1 cellular context compared by ENCODE assay signal in the genomic region with DNA sequence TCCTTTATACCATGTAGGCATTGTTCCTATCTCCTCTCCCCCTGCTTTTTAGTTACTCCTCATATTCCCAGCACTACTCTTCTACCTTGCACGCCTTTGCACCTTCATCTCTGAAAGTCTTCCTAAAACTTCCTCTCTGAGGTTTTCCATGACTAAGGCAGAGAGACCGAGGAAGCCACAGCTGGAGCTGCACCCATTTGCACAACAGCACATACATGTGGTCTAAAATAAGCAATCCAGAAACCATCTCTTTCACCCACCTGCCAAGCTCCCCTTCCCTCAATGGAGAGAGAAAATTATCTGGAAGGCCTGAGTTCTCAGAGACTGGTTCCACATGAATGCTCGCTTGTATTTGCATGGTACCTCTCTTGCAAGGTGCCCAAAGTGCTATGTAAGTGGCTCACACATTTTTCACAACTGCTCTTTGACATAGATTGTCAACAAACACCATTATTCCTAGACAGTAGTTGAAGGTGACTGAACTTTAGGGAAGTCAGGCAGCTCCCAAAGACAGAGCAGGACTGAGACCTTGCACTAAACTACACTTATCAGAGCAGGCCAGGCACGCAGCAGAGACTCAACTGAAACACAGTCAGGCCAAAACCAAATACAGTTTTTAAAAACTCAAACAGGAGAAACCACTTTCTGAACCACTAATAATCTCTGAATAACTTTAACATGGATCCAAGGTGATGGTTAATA.
A peak's percentile ranks its signal among the peaks of the same experiment; 100 is the strongest.
TF ChIP-seq lines count a peak whose summit lies in the region.

No MANE protein-coding gene starts in this region.

TF ChIP-seq in K562, 482 proteins besides CTCF, POLR2A, EP300 and RAD21 (continued from another document and continues in another):
- TF ChIP-seq LARP7 (IDR thresholded peaks at IDR 0.05) (no peak), NONO (IDR thresholded peaks at IDR 0.05; ENCODE audit: low read depth in 2 of 2, low read length in 1 of 2) (no peak), TCF3 (CRISPR knock-in tag; IDR thresholded peaks at IDR 0.05) (peak; percentile 45; the same call in 1 of the 2 replicates), SMARCC2 (IDR thresholded peaks at IDR 0.05; ENCODE audit: low read depth) (no peak), PRPF4 (IDR thresholded peaks at IDR 0.05; ENCODE audit: insufficient read depth, low read depth, low read length, poor library complexity, severe bottlenecking) (no peak), TRIM28 (IDR thresholded peaks at IDR 0.05) (no peak), DMBX1 (CRISPR knock-in tag; IDR thresholded peaks at IDR 0.05; ENCODE audit: borderline replicate concordance) (no peak), ILK (tag; IDR thresholded peaks at IDR 0.05; ENCODE audit: borderline replicate concordance, low read depth) (no peak), TAF1 (IDR thresholded peaks at IDR 0.05; ENCODE audit: control insufficient read depth, extremely low read depth, insufficient read depth, low read length, severe bottlenecking) (no peak), ZNF239 (CRISPR knock-in tag; IDR thresholded peaks at IDR 0.05) (no peak), DDX20 (tag; IDR thresholded peaks at IDR 0.05; ENCODE audit: low read depth) (no peak), L3MBTL2 (IDR thresholded peaks at IDR 0.05) (peak; percentile 21; the same call in 1 of the 2 replicates), ZNF354B (CRISPR knock-in tag; IDR thresholded peaks at IDR 0.05) (no peak), BCOR (IDR thresholded peaks at IDR 0.05) (no peak), SAFB2 (IDR thresholded peaks at IDR 0.05; ENCODE audit: borderline replicate concordance, low read depth, low read length, severe bottlenecking) (no peak), ZBTB8A (IDR thresholded peaks at IDR 0.05; ENCODE audit: partially characterized antibody) (no peak), NR1H2 (CRISPR knock-in tag; IDR thresholded peaks at IDR 0.05) (no peak), MEF2D (tag; conservative IDR thresholded peaks at IDR 0.05; ENCODE audit: low read depth) (0 out of 2 replicates have a peak, but pooled peaks have one; percentile 14)
- TF ChIP-seq, protein P1, sequence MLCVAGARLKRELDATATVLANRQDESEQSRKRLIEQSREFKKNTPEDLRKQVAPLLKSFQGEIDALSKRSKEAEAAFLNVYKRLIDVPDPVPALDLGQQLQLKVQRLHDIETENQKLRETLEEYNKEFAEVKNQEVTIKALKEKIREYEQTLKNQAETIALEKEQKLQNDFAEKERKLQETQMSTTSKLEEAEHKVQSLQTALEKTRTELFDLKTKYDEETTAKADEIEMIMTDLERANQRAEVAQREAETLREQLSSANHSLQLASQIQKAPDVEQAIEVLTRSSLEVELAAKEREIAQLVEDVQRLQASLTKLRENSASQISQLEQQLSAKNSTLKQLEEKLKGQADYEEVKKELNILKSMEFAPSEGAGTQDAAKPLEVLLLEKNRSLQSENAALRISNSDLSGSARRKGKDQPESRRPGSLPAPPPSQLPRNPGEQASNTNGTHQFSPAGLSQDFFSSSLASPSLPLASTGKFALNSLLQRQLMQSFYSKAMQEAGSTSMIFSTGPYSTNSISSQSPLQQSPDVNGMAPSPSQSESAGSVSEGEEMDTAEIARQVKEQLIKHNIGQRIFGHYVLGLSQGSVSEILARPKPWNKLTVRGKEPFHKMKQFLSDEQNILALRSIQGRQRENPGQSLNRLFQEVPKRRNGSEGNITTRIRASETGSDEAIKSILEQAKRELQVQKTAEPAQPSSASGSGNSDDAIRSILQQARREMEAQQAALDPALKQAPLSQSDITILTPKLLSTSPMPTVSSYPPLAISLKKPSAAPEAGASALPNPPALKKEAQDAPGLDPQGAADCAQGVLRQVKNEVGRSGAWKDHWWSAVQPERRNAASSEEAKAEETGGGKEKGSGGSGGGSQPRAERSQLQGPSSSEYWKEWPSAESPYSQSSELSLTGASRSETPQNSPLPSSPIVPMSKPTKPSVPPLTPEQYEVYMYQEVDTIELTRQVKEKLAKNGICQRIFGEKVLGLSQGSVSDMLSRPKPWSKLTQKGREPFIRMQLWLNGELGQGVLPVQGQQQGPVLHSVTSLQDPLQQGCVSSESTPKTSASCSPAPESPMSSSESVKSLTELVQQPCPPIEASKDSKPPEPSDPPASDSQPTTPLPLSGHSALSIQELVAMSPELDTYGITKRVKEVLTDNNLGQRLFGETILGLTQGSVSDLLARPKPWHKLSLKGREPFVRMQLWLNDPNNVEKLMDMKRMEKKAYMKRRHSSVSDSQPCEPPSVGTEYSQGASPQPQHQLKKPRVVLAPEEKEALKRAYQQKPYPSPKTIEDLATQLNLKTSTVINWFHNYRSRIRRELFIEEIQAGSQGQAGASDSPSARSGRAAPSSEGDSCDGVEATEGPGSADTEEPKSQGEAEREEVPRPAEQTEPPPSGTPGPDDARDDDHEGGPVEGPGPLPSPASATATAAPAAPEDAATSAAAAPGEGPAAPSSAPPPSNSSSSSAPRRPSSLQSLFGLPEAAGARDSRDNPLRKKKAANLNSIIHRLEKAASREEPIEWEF (CRISPR knock-in tag; IDR thresholded peaks at IDR 0.05), result peak; percentile 54; the same call in 1 of the 2 replicates
- TF ChIP-seq, protein P2, sequence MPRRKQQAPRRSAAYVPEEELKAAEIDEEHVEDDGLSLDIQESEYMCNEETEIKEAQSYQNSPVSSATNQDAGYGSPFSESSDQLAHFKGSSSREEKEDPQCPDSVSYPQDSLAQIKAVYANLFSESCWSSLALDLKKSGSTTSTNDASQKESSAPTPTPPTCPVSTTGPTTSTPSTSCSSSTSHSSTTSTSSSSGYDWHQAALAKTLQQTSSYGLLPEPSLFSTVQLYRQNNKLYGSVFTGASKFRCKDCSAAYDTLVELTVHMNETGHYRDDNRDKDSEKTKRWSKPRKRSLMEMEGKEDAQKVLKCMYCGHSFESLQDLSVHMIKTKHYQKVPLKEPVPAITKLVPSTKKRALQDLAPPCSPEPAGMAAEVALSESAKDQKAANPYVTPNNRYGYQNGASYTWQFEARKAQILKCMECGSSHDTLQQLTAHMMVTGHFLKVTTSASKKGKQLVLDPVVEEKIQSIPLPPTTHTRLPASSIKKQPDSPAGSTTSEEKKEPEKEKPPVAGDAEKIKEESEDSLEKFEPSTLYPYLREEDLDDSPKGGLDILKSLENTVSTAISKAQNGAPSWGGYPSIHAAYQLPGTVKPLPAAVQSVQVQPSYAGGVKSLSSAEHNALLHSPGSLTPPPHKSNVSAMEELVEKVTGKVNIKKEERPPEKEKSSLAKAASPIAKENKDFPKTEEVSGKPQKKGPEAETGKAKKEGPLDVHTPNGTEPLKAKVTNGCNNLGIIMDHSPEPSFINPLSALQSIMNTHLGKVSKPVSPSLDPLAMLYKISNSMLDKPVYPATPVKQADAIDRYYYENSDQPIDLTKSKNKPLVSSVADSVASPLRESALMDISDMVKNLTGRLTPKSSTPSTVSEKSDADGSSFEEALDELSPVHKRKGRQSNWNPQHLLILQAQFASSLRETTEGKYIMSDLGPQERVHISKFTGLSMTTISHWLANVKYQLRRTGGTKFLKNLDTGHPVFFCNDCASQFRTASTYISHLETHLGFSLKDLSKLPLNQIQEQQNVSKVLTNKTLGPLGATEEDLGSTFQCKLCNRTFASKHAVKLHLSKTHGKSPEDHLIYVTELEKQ (CRISPR knock-in tag; IDR thresholded peaks at IDR 0.05), result no peak
- TF ChIP-seq, protein P3, sequence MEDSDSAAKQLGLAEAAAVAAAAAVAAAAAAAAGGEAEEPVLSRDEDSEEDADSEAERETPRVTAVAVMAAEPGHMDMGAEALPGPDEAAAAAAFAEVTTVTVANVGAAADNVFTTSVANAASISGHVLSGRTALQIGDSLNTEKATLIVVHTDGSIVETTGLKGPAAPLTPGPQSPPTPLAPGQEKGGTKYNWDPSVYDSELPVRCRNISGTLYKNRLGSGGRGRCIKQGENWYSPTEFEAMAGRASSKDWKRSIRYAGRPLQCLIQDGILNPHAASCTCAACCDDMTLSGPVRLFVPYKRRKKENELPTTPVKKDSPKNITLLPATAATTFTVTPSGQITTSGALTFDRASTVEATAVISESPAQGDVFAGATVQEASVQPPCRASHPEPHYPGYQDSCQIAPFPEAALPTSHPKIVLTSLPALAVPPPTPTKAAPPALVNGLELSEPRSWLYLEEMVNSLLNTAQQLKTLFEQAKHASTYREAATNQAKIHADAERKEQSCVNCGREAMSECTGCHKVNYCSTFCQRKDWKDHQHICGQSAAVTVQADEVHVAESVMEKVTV (CRISPR knock-in tag; IDR thresholded peaks at IDR 0.05), result no peak
- TF ChIP-seq, protein P4, sequence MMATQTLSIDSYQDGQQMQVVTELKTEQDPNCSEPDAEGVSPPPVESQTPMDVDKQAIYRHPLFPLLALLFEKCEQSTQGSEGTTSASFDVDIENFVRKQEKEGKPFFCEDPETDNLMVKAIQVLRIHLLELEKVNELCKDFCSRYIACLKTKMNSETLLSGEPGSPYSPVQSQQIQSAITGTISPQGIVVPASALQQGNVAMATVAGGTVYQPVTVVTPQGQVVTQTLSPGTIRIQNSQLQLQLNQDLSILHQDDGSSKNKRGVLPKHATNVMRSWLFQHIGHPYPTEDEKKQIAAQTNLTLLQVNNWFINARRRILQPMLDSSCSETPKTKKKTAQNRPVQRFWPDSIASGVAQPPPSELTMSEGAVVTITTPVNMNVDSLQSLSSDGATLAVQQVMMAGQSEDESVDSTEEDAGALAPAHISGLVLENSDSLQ (IDR thresholded peaks at IDR 0.05), result no peak
- TF ChIP-seq, protein P5, sequence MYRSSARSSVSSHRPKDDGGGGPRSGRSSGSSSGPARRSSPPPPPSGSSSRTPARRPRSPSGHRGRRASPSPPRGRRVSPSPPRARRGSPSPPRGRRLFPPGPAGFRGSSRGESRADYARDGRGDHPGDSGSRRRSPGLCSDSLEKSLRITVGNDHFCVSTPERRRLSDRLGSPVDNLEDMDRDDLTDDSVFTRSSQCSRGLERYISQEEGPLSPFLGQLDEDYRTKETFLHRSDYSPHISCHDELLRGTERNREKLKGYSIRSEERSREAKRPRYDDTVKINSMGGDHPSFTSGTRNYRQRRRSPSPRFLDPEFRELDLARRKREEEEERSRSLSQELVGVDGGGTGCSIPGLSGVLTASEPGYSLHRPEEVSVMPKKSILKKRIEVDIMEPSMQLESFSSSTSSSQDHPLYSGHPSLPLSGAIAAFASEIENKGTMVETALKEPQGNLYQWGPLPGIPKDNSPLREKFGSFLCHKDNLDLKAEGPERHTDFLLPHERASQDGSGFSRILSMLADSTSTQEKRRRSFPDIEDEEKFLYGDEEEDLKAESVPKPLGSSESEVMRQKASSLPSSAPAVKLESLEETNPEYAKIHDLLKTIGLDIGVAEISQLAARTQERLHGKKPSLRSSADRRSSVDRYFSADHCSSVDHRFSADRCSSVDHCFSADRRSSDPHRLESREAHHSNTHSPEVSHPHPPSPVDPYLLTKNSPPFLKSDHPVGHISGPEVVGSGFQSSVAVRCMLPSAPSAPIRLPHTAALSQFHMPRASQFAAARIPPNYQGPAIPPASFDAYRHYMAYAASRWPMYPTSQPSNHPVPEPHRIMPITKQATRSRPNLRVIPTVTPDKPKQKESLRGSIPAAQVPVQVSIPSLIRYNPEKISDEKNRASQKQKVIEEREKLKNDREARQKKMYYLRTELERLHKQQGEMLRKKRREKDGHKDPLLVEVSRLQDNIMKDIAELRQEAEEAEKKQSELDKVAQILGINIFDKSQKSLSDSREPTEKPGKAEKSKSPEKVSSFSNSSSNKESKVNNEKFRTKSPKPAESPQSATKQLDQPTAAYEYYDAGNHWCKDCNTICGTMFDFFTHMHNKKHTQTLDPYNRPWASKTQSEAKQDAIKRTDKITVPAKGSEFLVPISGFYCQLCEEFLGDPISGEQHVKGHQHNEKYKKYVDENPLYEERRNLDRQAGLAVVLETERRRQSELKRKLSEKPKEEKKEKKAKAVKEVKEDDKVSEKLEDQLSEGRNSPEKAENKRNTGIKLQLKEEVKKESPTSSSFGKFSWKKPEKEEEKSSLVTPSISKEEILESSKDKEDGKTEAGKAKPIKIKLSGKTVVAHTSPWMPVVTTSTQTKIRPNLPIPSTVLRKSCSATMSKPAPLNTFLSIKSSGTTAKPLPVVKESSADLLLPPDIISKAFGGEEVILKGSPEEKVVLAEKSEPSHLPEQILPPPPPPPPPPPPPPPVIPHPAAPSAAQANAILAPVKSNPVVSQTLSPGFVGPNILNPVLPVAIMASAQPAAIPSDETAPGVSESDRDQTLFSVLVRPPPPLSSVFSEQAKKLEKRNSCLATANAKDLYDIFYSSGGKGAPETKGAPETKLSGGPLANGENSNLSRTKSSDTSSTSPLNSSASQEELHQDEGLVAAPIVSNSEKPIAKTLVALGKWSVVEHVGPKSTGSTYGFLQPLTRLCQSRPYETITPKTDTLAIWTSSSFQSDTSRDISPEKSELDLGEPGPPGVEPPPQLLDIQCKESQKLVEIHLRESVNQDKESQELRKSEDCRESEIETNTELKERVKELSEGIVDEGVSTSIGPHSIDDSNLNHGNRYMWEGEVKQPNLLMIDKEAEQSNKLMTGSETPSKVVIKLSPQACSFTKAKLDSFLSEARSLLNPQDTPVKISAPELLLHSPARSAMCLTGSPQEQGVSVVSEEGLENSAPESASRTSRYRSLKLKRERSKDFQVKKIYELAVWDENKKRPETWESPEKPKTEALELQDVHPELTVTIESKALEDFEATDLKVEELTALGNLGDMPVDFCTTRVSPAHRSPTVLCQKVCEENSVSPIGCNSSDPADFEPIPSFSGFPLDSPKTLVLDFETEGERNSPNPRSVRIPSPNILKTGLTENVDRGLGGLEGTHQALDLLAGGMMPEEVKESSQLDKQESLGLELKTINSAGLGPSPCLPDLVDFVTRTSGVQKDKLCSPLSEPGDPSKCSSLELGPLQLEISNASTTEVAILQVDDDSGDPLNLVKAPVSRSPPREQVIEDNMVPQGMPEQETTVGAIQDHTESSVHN (IDR thresholded peaks at IDR 0.05; ENCODE audit: borderline replicate concordance in 1 of 2, low read depth in 1 of 2), result no peak
- TF ChIP-seq, protein P6, sequence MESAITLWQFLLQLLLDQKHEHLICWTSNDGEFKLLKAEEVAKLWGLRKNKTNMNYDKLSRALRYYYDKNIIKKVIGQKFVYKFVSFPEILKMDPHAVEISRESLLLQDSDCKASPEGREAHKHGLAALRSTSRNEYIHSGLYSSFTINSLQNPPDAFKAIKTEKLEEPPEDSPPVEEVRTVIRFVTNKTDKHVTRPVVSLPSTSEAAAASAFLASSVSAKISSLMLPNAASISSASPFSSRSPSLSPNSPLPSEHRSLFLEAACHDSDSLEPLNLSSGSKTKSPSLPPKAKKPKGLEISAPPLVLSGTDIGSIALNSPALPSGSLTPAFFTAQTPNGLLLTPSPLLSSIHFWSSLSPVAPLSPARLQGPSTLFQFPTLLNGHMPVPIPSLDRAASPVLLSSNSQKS (CRISPR knock-in tag; IDR thresholded peaks at IDR 0.05), result no peak
- TF ChIP-seq, protein P7, sequence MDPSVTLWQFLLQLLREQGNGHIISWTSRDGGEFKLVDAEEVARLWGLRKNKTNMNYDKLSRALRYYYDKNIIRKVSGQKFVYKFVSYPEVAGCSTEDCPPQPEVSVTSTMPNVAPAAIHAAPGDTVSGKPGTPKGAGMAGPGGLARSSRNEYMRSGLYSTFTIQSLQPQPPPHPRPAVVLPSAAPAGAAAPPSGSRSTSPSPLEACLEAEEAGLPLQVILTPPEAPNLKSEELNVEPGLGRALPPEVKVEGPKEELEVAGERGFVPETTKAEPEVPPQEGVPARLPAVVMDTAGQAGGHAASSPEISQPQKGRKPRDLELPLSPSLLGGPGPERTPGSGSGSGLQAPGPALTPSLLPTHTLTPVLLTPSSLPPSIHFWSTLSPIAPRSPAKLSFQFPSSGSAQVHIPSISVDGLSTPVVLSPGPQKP (CRISPR knock-in tag; IDR thresholded peaks at IDR 0.05), result no peak
